ENCODE assay signal across 9 cellular contexts in the genomic region with DNA sequence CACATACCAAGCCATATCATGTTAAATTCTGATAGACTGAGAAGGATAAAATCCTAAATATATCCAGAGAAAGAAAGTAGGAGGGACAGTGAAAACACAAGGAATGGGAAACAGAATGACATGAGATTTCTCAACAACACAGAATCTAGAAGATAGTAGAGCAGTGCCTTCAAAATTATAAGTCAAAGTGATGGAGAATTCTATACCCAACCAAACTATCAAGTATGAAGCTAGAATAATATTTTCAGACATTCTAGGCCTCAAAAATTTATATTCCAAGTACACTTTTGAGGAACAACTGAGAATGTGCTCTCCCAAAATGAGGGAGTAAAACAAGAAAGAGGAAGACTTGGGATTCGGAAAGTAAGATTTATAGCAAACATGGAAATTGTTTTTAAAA. TPM values are rescaled to one million over a fixed set of nuclear protein-coding genes. Genes with fewer than 3 reads are reported as not detected.
"Had no signal": no experiment of that assay in that cellular context is flagged by ENCODE, and none has a peak within 500 bp of the region (broad histone marks: within the 10 kb centered on the region; RNA-seq: fewer than 3 reads in every experiment).

No MANE protein-coding gene starts in this region.

- ATAC-seq: GM12878 had no signal

- DNase-seq: GDM1, GF-D8 had no signal

- FAIRE-seq: G401.6, GM12878, GM12891, GM12892, GM18507, GM19239 had no signal

- H3K4me3 ChIP-seq: GM12878 had no signal

RNA-seq across cellular contexts. Expression of gene MORN5, which starts 55.7 kb away (rescaled TPM):
- total RNA-seq: G401, GM12878 had no signal
- polyA plus RNA-seq: GM12878 had no signal
